16 cellular contexts compared by ENCODE assay signal in the genomic region with DNA sequence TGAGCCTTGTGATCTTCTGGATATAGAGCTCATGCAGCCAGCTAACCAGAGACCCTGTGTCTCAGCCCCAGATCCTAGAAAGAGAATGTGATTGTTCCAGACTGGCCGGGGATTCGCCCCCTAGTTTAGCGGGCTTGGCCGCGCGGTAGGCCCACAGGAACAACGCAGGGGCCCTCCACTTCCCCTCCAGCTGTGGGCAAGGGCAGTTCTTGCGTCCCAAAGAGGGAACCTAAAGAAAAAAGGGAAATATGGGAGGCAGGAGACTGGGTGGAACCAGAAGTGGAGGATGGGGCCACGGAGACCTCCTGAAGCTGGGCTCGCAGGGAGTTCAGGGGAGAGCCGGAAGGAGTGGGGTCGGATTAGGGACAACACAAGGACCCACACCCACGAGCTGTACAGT. TPM values are rescaled to one million over a fixed set of nuclear protein-coding genes. Genes with fewer than 3 reads are reported as not detected.
A peak's percentile ranks its signal among the peaks of the same experiment; 100 is the strongest.
DNase-seq lines count a peak whose midpoint lies in the region; ATAC-seq and TF ChIP-seq lines count a peak whose summit lies in the region.
"Had no signal": no experiment of that assay in that cellular context is flagged by ENCODE, and none has a peak within 500 bp of the region (broad histone marks: within the 10 kb centered on the region; RNA-seq: fewer than 3 reads in every experiment).

No MANE protein-coding gene starts in this region.

- H3K27ac ChIP-seq in dorsolateral prefrontal cortex (peak overlapping the region in 58 of 59 donors; percentile 36 to 91 (median 80)), neuronal stem cell (replicated peaks; ENCODE audit: low read length) (no peak overlapping the region), upper lobe of left lung (peak overlapping the region; percentile 94 to 98 (median 96))
- H3K27ac ChIP-seq: 22Rv1, VCaP had no signal

- H2BK12ac ChIP-seq in neuronal stem cell (ENCODE audit: low read length), result no peak overlapping the region

- H3K27me3 ChIP-seq in dorsolateral prefrontal cortex, result no peaks in the 10 kb centered on the region
- peaks cover 0 to 40% (median 2%) of the 10 kb centered on the region in 3 experiments for H3K27me3 ChIP-seq in neuronal stem cell (ENCODE audit: control insufficient read depth in 3 of 3, insufficient read depth in 3 of 3, low read depth in 1 of 3, low read length in 3 of 3)
- no peaks in the 10 kb centered on the region for H3K27me3 ChIP-seq in upper lobe of left lung

- TF ChIP-seq CTCF in dorsolateral prefrontal cortex (IDR thresholded peaks at IDR 0.05 in 54 of 56, conservative IDR thresholded peaks at IDR 0.05 in 2 of 56; ENCODE audit: low read depth in 1 of 56, partially characterized antibody in 56 of 56) (no peak), upper lobe of left lung (IDR thresholded peaks at IDR 0.05) (no peak)

- H4K8ac ChIP-seq in neuronal stem cell (ENCODE audit: low read depth, low read length), result no peak overlapping the region

- no peak overlapping the region for H2BK120ac ChIP-seq in neuronal stem cell (ENCODE audit: low read depth, low read length)

- H3K18ac ChIP-seq in neuronal stem cell (ENCODE audit: low read length), result no peak overlapping the region

- intact Hi-C loops in dorsolateral prefrontal cortex (cut with DNase I), result no loop called here

- H3K36me3 ChIP-seq in neuronal stem cell (replicated peaks in 1 of 2; ENCODE audit: control insufficient read depth in 2 of 2, insufficient read depth in 2 of 2, low read length in 2 of 2) (no peaks in the 10 kb centered on the region), upper lobe of left lung (no peaks in the 10 kb centered on the region)

- H3K4me3 ChIP-seq in dorsolateral prefrontal cortex, result no peak overlapping the region
- H3K4me3 ChIP-seq in neuronal stem cell (ENCODE audit: low read length in 2 of 2), result no peak overlapping the region
- peak overlapping the region in 3 of 4 donors; percentile 38 to 44 (median 39) for H3K4me3 ChIP-seq in upper lobe of left lung

- no peaks in the 10 kb centered on the region for H3K79me1 ChIP-seq in neuronal stem cell (ENCODE audit: low read depth, low read length)

- no peak overlapping the region for H3K23ac ChIP-seq in neuronal stem cell (ENCODE audit: low read depth, low read length, poor library complexity)

- no peak overlapping the region for H2BK15ac ChIP-seq in neuronal stem cell (ENCODE audit: low read length)

- no peak overlapping the region for H2AK5ac ChIP-seq in neuronal stem cell (ENCODE audit: low read depth, low read length)

- TF ChIP-seq POLR2A in upper lobe of left lung (IDR thresholded peaks at IDR 0.05), result peak in 1 of 4 donors; percentile 25

- H3K9ac ChIP-seq in neuronal stem cell (ENCODE audit: low read depth, low read length, poor library complexity), result no peak overlapping the region

- no peak overlapping the region for H3K4ac ChIP-seq in neuronal stem cell (ENCODE audit: low read length)

- no peak overlapping the region for H2AFZ ChIP-seq in neuronal stem cell (ENCODE audit: low read length)

- peak in 1 of 4 donors; percentile 29 for TF ChIP-seq EP300 in upper lobe of left lung (IDR thresholded peaks at IDR 0.05)

- H3K4me2 ChIP-seq in neuronal stem cell (ENCODE audit: insufficient read depth, low read length, poor library complexity, severe bottlenecking), result no peak overlapping the region

- DNase-seq in SIG-M5 treated with dmso at 0.1 percent for 504 hours (lab: John Stamatoyannopoulos, UW; ENCODE audit: unreplicated experiment) (peak; percentile 89), SIG-M5 (lab: John Stamatoyannopoulos, UW) (no peak), dorsolateral prefrontal cortex (no peak), neuronal stem cell (ENCODE audit: low spot score) (no peak), upper lobe of left lung (peak; percentile 57 to 74), AG20443 (ENCODE audit: low spot score) (no peak), middle frontal gyrus (ENCODE audit: extremely low spot score, low spot score) (no peak)
- DNase-seq: amniotic stem cell; foreskin fibroblast; NCI-H1105; NCI-H524 treated with DMSO at 0.1 percent for 48 hours; stimulated activated CD4-positive, alpha-beta T cell treated with anti-CD3 and anti-CD28 coated beads, Interleukin-4, amount 100 ng/mL, for 1 hour; stimulated activated naive CD4-positive, alpha-beta T cell treated with Interleukin-2 at 50 U/mL for 16 hours had no signal

- whole genome bisulfite sequencing in neuronal stem cell (ENCODE audit: extremely low coverage in 2 of 2, insufficient read length in 2 of 2, insufficient replicate concordance in 1 of 2), 2 donors, result no CpG with 5 or more reads among the region's 13 CpGs
- WGBS in upper lobe of left lung, 2 donors, result 11 to 31% methylated on average over 12 to 13 of the region's 13 CpGs

- no peak overlapping the region for H4K91ac ChIP-seq in neuronal stem cell (ENCODE audit: low read depth, low read length, poor library complexity)

- H3K9me3 ChIP-seq in neuronal stem cell (replicated peaks in 1 of 2; ENCODE audit: control insufficient read depth in 2 of 2, insufficient read depth in 1 of 2, low read depth in 1 of 2, low read length in 2 of 2) (no peaks in the 10 kb centered on the region), upper lobe of left lung (no peaks in the 10 kb centered on the region)

- H3K14ac ChIP-seq in neuronal stem cell (ENCODE audit: low read length), result peak overlapping the region; percentile 67

- H3K4me1 ChIP-seq in neuronal stem cell (ENCODE audit: control insufficient read depth in 2 of 2, insufficient read depth in 1 of 2, low read depth in 1 of 2, low read length in 2 of 2) (peaks cover 0 to 6% of the 10 kb centered on the region in 2 donors), upper lobe of left lung (peaks cover 72 to 94% (median 83%) of the 10 kb centered on the region in 4 donors)

- ATAC-seq in upper lobe of left lung (ENCODE audit: low FRiP score in 2 of 2), result peak in 1 of 2 donors; percentile 57
- ATAC-seq in GM21723 (IDR thresholded peaks at IDR 0.05; ENCODE audit: unreplicated experiment), result no peak

- no peak overlapping the region for H2BK5ac ChIP-seq in neuronal stem cell (ENCODE audit: low read length)

RNA-seq across cellular contexts. Expression of a gene that starts 18.1 kb away (rescaled TPM):
- total RNA-seq in dorsolateral prefrontal cortex (10 to 100 TPM in 6 of 120 experiments, 1 to 10 TPM in 105, under 1 TPM in 7, not detected in 2; 0.48 to 16.9 (median 3.9) TPM), upper lobe of left lung (10 to 100 TPM; 12.2 to 24.7 (median 21.0) TPM)
- 0.24 TPM for polyA plus RNA-seq in neuronal stem cell (2013, experiment 1 of 2)
- 0.06 TPM for polyA plus RNA-seq in neuronal stem cell (2013, experiment 2 of 2)

RNA-seq across cellular contexts. Expression of a gene that starts 41.5 kb away (rescaled TPM):
- 10 to 100 TPM in 97 of 120 experiments, 1 to 10 TPM in 23; 4.6 to 58.9 (median 14.7) TPM for total RNA-seq in dorsolateral prefrontal cortex
- polyA plus RNA-seq in neuronal stem cell (2013, experiment 1 of 2), result 1.8 TPM
- 1.6 TPM for polyA plus RNA-seq in neuronal stem cell (2013, experiment 2 of 2)
- 100 to 1,000 TPM in 2 of 6 donors, 10 to 100 TPM in 4; 60.2 to 121 (median 85.1) TPM for total RNA-seq in upper lobe of left lung

RNA-seq across cellular contexts. Expression of a gene that starts 44.3 kb away (rescaled TPM):
- total RNA-seq in dorsolateral prefrontal cortex (not detected), upper lobe of left lung (over 10,000 TPM; 10,501 to 67,270 (median 33,394) TPM)
- polyA plus RNA-seq in neuronal stem cell (2013, experiment 1 of 2), result not detected
- not detected for polyA plus RNA-seq in neuronal stem cell (2013, experiment 2 of 2)

Comparison
In these comparisons a context has a peak if more than half of its experiments do, and no peak if none do; other contexts are left out.
1. DNase-seq: peak in SIG-M5 treated with dmso at 0.1 percent for 504 hours (single experiment) and upper lobe of left lung (2 of 2); none in SIG-M5 (single experiment), dorsolateral prefrontal cortex (0 of 10), neuronal stem cell (single experiment), AG20443 (single experiment) and middle frontal gyrus (single experiment).
2. H3K4me3 ChIP-seq: peak in upper lobe of left lung (3 of 4); none in dorsolateral prefrontal cortex (0 of 59) and neuronal stem cell (0 of 2).
3. RNA of a gene that starts 44.3 kb away (total RNA-seq): 10,501 to 67,270 TPM in upper lobe of left lung; not detected in dorsolateral prefrontal cortex; every median in the first group is over 1,000 times any median in the second.